16 cellular contexts compared by ENCODE assay signal in genomic region chr9:113631811-113632665, GRCh38.
A peak's percentile ranks its signal among the peaks of the same experiment; 100 is the strongest.
DNase-seq lines count a peak whose midpoint lies in the region; ATAC-seq and TF ChIP-seq lines count a peak whose summit lies in the region.
"Had no signal": no experiment of that assay in that cellular context is flagged by ENCODE, and none has a peak within 500 bp of the region (broad histone marks: within the 10 kb centered on the region; RNA-seq: fewer than 3 reads in every experiment).

No MANE protein-coding gene starts in this region.

- H3K36me3 ChIP-seq in HEK293 (ENCODE audit: control insufficient read depth in 2 of 2, insufficient read depth in 1 of 2, low read length in 2 of 2) (no peaks in the 10 kb centered on the region), neural progenitor cell (no peaks in the 10 kb centered on the region)
- H3K36me3 ChIP-seq: brain microvascular endothelial cell had no signal

- no peaks in the 10 kb centered on the region for H3K27me3 ChIP-seq in neural progenitor cell
- H3K27me3 ChIP-seq: brain microvascular endothelial cell had no signal

- POLR2A ChIA-PET in HEK293 (lab: Yijun Ruan, JAX), result interaction anchor here (1.0 kb wide), 1 partner anchor 9 kb away, joined by 3 read pairs; no protein-coding TSS in a partner anchor

- no peak for ATAC-seq in GM21515 (IDR thresholded peaks at IDR 0.05; ENCODE audit: unreplicated experiment)
- ATAC-seq in GM19397 (IDR thresholded peaks at IDR 0.05; ENCODE audit: unreplicated experiment), result no peak
- ATAC-seq: naive thymus-derived CD8-positive, alpha-beta T cell had no signal

- peaks cover 8% of the 10 kb centered on the region for H3F3A ChIP-seq in neural progenitor cell (ENCODE audit: low read depth)

- TF ChIP-seq CTCF in AG10803 (conservative IDR thresholded peaks at IDR 0.05; ENCODE audit: low read length) (no peak), HEK293 (tag by site-specific recombination; IDR thresholded peaks at IDR 0.05) (no peak), endothelial cell (IDR thresholded peaks at IDR 0.05; ENCODE audit: unreplicated experiment) (no peak), neural progenitor cell (IDR thresholded peaks at IDR 0.05) (no peak)

- no peaks in the 10 kb centered on the region for H3K9me3 ChIP-seq in HEK293 (ENCODE audit: control insufficient read depth, insufficient read depth, low read depth, low read length)
- H3K9me3 ChIP-seq in neural progenitor cell (ENCODE audit: low read depth), result no peaks in the 10 kb centered on the region

- no peaks in the 10 kb centered on the region for H3K79me2 ChIP-seq in neural progenitor cell (ENCODE audit: low read depth)

- peaks cover 20% of the 10 kb centered on the region for H3K27me3 Mint-ChIP-seq in endothelial cell (ENCODE audit: unreplicated experiment)
- peaks cover 8% of the 10 kb centered on the region for H3K27me3 Mint-ChIP-seq in neural progenitor cell (ENCODE audit: insufficient read depth, low read depth)

- H3K9ac ChIP-seq in neural progenitor cell, result no peak overlapping the region

- H3K36me3 Mint-ChIP-seq in endothelial cell (ENCODE audit: low read depth, unreplicated experiment) (no peaks in the 10 kb centered on the region), neural progenitor cell (no peaks in the 10 kb centered on the region)
- H3K36me3 Mint-ChIP-seq: CD8-positive, alpha-beta memory T cell; naive thymus-derived CD8-positive, alpha-beta T cell had no signal

- H3K4me1 ChIP-seq in HEK293 (ENCODE audit: control insufficient read depth, insufficient read depth, low read length) (no peaks in the 10 kb centered on the region), neural progenitor cell (peaks cover 21% of the 10 kb centered on the region)

- no peaks in the 10 kb centered on the region for H4K20me1 ChIP-seq in neural progenitor cell (ENCODE audit: low read depth)

- H3K4me1 Mint-ChIP-seq in endothelial cell (ENCODE audit: unreplicated experiment) (peaks cover 52% of the 10 kb centered on the region), neural progenitor cell (peaks cover 49% of the 10 kb centered on the region)
- H3K4me1 Mint-ChIP-seq: CD8-positive, alpha-beta memory T cell; naive thymus-derived CD8-positive, alpha-beta T cell had no signal

- H3K27ac ChIP-seq in HEK293 (ENCODE audit: extremely low read depth, low read depth, low read length), result no peak overlapping the region
- H3K27ac ChIP-seq in neural progenitor cell, result no peak overlapping the region
- H3K27ac ChIP-seq: brain microvascular endothelial cell had no signal

- H3K4me3 Mint-ChIP-seq in endothelial cell (ENCODE audit: unreplicated experiment) (no peak overlapping the region), neural progenitor cell (no peak overlapping the region)
- H3K4me3 Mint-ChIP-seq: CD8-positive, alpha-beta memory T cell; dendritic cell treated with granulocyte-macrophage colony-stimulating factor and Interleukin-4, amounts not matched to agents 40 ng/mL and 50 ng/mL, for 4 days; naive thymus-derived CD8-positive, alpha-beta T cell had no signal

- H3K4me3 ChIP-seq in AG10803 (ENCODE audit: low read length) (no peak overlapping the region), HEK293 (ENCODE audit: low read depth, low read length) (no peak overlapping the region), neural progenitor cell (no peak overlapping the region)

- DNase-seq in AG10803 (ENCODE audit: low read depth), result peak; percentile 54
- no peak for DNase-seq in endothelial cell (ENCODE audit: low spot score)
- DNase-seq in neural progenitor cell (ENCODE audit: low spot score), result no peak
- no peak for DNase-seq in HuH-7.5 (ENCODE audit: low spot score)
- DNase-seq in activated CD4-positive, alpha-beta T cell treated with anti-CD3 and anti-CD28 coated beads, Interleukin-2, amount 50 U/mL, for 4 hours, result no peak
- DNase-seq: activated CD4-positive, alpha-beta T cell treated with anti-CD3 and anti-CD28 coated beads for 4 hours; activated naive CD4-positive, alpha-beta T cell treated with anti-CD3 and anti-CD28 coated beads, Interleukin-2, amount 50 U/mL, for 16 hours; CD8-positive, alpha-beta memory T cell; naive thymus-derived CD8-positive, alpha-beta T cell; NCI-H526 treated with DMSO at 0.1 percent for 48 hours; T-helper 9 cell had no signal

- H3K27ac Mint-ChIP-seq in endothelial cell (ENCODE audit: unreplicated experiment), result peak overlapping the region; percentile 87
- H3K27ac Mint-ChIP-seq in neural progenitor cell, result peak overlapping the region; percentile 72
- H3K27ac Mint-ChIP-seq: CD8-positive, alpha-beta memory T cell; dendritic cell treated with granulocyte-macrophage colony-stimulating factor and Interleukin-4, amounts not matched to agents 40 ng/mL and 50 ng/mL, for 4 days had no signal

- CTCF ChIA-PET in HEK293 (lab: Yijun Ruan, JAX), result interaction anchor here (0.8 to 1.1 kb wide), 2 partner anchors 39 to 41 kb away, joined by 3 to 7 read pairs; no protein-coding TSS in a partner anchor

- no peak overlapping the region for H2AFZ ChIP-seq in neural progenitor cell (replicated peaks)

- no peaks in the 10 kb centered on the region for H3K9me3 Mint-ChIP-seq in endothelial cell (ENCODE audit: unreplicated experiment)
- no peaks in the 10 kb centered on the region for H3K9me3 Mint-ChIP-seq in neural progenitor cell
- H3K9me3 Mint-ChIP-seq: CD8-positive, alpha-beta memory T cell; dendritic cell treated with granulocyte-macrophage colony-stimulating factor and Interleukin-4, amounts not matched to agents 40 ng/mL and 50 ng/mL, for 4 days; naive thymus-derived CD8-positive, alpha-beta T cell had no signal

- no peak overlapping the region for H3K4me2 ChIP-seq in neural progenitor cell

TF ChIP-seq in HEK293, 187 proteins besides CTCF, POLR2A, EP300 and RAD21:
- TF ChIP-seq EGR2 (tag by site-specific recombination; IDR thresholded peaks at IDR 0.05; ENCODE audit: low read depth), result peak; percentile 79
- TF ChIP-seq SETDB1 (IDR thresholded peaks at IDR 0.05; ENCODE audit: insufficient read length, low read length), result no peak
- peak; percentile 58 for TF ChIP-seq ZFHX2 (tag by site-specific recombination; conservative IDR thresholded peaks at IDR 0.05)
- TF ChIP-seq ZNF596 (tag by site-specific recombination; IDR thresholded peaks at IDR 0.05), result no peak
- TF ChIP-seq ZNF785 (tag by site-specific recombination; IDR thresholded peaks at IDR 0.05), result no peak
- TF ChIP-seq ZSCAN4 (tag by site-specific recombination; IDR thresholded peaks at IDR 0.05), result no peak
- no peak for TF ChIP-seq ZNF394 (tag by site-specific recombination; IDR thresholded peaks at IDR 0.05; ENCODE audit: borderline replicate concordance)
- no peak for TF ChIP-seq RBAK (tag by site-specific recombination; IDR thresholded peaks at IDR 0.05)
TF ChIP-seq in HEK293: peak in this region for 2.
